Comparison of ENCODE assay signal across 7 cellular contexts in the genomic region with DNA sequence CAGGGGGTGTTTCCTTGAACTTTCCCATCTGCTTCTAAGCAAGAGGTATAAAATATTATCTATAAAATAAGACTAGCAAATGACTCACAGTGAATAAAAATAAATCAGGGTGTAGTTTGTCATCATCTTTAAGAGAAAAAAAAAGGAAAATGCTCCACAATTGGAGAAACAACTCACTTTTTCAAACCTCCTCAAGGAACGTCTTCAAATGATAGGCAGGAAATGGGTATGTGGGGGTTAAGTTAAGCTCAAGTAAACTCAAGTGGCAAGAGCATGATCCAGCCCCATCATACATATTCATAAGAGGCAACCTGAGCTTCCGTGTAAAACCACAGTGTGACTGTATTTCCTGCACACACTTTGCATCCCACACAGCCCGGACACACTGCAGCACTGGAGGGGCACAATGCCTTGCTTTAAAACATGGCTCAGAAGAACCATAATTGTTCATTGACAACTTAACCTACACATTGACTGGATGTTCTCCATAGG. TPM values are rescaled to one million over a fixed set of nuclear protein-coding genes. Genes with fewer than 3 reads are reported as not detected.
DNase-seq lines count a peak whose midpoint lies in the region; ATAC-seq and TF ChIP-seq lines count a peak whose summit lies in the region.

No MANE protein-coding gene starts in this region.

- peak; percentile 97 for ATAC-seq in GM18873 (IDR thresholded peaks at IDR 0.05; ENCODE audit: low FRiP score, unreplicated experiment)
- ATAC-seq in HG02943 (IDR thresholded peaks at IDR 0.05; ENCODE audit: low read depth, unreplicated experiment) = peak; percentile 92

- H3K4me1 ChIP-seq in PC-9 (replicated peaks; ENCODE audit: insufficient read depth) (peaks cover 52% of the 10 kb centered on the region), left ventricle myocardium inferior (peaks cover 32% of the 10 kb centered on the region)

- POLR2A ChIA-PET in PC-9 (lab: Charles Lee; ENCODE audit: unreplicated experiment) = no interaction called here

- intact Hi-C loops in PC-9 (cut with micrococcal nuclease; ENCODE audit: unreplicated experiment) = loop anchor here (2.0 kb wide), 1 partner anchor 59 kb away; the partner anchor contains the start of gene CEP85L
- intact Hi-C loops in left ventricle myocardium inferior (cut with micrococcal nuclease) = no loop called here

- H3K36me3 ChIP-seq in PC-9 (ENCODE audit: low read depth) (no peaks in the 10 kb centered on the region), left ventricle myocardium inferior (no peaks in the 10 kb centered on the region)

- H3K4me2 ChIP-seq in PC-9 = peak overlapping the region; percentile 84

- peak overlapping the region; percentile 76 for H2AFZ ChIP-seq in PC-9

- no peaks in the 10 kb centered on the region for H4K20me1 ChIP-seq in PC-9 (ENCODE audit: insufficient read depth)

- BruUV-seq in PC-9 (replicated peaks; lab: Mats Ljungman, UMichigan) = no TSS peak

- TF ChIP-seq CTCF in PC-9 (conservative IDR thresholded peaks at IDR 0.05) = no peak
- TF ChIP-seq CTCF in left ventricle myocardium inferior (IDR thresholded peaks at IDR 0.05; ENCODE audit: borderline replicate concordance) = no peak

- H3F3A ChIP-seq in PC-9 (ENCODE audit: insufficient read depth, low read depth) = peaks cover 31% of the 10 kb centered on the region

- peak overlapping the region; percentile 71 for H3K4me3 ChIP-seq in PC-9
- peak overlapping the region; percentile 56 for H3K4me3 ChIP-seq in left ventricle myocardium inferior

- peaks cover 30% of the 10 kb centered on the region for H3K79me2 ChIP-seq in PC-9 (ENCODE audit: low read depth)

- H3K9me3 ChIP-seq in PC-9 (ENCODE audit: insufficient read depth, low read depth) = no peaks in the 10 kb centered on the region
- no peaks in the 10 kb centered on the region for H3K9me3 ChIP-seq in left ventricle myocardium inferior (replicated peaks)

- H3K27ac ChIP-seq in PC-9 = peak overlapping the region; percentile 93
- H3K27ac ChIP-seq in left ventricle myocardium inferior (replicated peaks) = peak overlapping the region; percentile 77

- H3K27me3 ChIP-seq in PC-9 (ENCODE audit: insufficient read depth, low read depth) (no peaks in the 10 kb centered on the region), left ventricle myocardium inferior (ENCODE audit: low read depth) (no peaks in the 10 kb centered on the region)

- no peaks in the 10 kb centered on the region for H3K9me2 ChIP-seq in PC-9 (ENCODE audit: insufficient read depth)

- CTCF ChIA-PET in PC-9 (lab: Charles Lee) = no interaction called here

- DNase-seq in PC-9 = peak in 1 of 2 experiments; percentile 82
- peak; percentile 64 for DNase-seq in activated effector memory CD4-positive, alpha-beta T cell treated with Interleukin-2 at 50 U/mL for 16 hours
- no peak for DNase-seq in left ventricle myocardium inferior
- DNase-seq in stimulated activated CD4-positive, alpha-beta T cell treated with anti-CD3 and anti-CD28 coated beads, Interleukin-15, amount 100 ng/mL, for 24 hours = peak; percentile 82
- DNase-seq in NCI-H1092 (lab: John Stamatoyannopoulos, UW) = no peak

RNA-seq across cellular contexts. Expression of gene CEP85L, which starts 58.5 kb away (rescaled TPM):
- total RNA-seq in PC-9 (2021) (3.0 TPM in 2 replicates), left ventricle myocardium inferior (11.5 TPM)

Comparison
In these comparisons a context has a peak if more than half of its experiments do, and no peak if none do; other contexts are left out.
1. DNase-seq: peak in activated effector memory CD4-positive, alpha-beta T cell treated with Interleukin-2 at 50 U/mL for 16 hours (single experiment) and stimulated activated CD4-positive, alpha-beta T cell treated with anti-CD3 and anti-CD28 coated beads, Interleukin-15, amount 100 ng/mL, for 24 hours (single experiment); none in left ventricle myocardium inferior (single experiment) and NCI-H1092 (single experiment).